Comparison of ENCODE assay signal across 12 cellular contexts in the genomic region with DNA sequence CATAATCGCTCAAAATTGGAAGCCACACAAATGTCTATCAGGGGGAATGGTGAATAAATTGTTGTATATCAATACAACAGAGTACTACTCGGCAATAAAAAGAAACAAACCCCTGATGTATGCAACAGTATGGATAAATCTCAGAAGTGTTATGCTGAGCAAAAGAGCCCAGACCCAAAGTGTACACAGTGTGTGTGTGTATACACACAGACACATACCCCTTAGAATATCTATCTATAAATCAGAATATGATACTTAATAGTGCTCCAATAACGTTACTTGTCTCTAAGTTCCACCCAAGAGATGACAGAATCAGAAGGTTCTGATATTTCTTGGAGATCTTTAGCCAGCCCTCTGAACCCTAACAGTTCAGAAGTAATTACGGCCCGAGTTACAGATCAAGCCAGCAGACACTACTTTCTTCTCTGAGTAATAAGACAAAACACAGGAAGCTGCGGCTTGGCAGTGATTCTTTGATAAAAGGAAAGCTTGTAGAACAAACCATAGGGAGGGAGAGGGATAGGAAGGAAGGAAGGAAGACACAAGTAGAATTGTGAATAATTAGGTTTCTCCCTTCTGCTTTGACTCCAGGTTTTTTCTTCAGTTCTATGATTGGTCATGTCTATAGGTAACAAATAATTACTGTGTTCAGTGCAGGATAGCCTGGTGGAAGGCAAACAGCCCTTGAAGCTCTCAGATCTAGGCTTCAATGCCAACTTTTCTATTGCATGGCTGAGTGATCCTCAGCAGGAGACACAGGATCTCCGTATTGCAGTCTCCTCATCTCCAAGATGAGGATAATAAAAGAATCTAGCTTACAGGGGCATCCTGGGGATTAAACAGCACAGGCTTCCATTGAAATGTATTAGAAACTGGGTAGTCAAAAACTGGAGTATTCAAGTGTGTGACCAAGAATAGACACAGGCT.
A peak's percentile ranks its signal among the peaks of the same experiment; 100 is the strongest.
DNase-seq lines count a peak whose midpoint lies in the region; ATAC-seq and TF ChIP-seq lines count a peak whose summit lies in the region.
"Had no signal": no experiment of that assay in that cellular context is flagged by ENCODE, and none has a peak within 500 bp of the region (broad histone marks: within the 10 kb centered on the region; RNA-seq: fewer than 3 reads in every experiment).

No MANE protein-coding gene starts in this region.

- no peaks in the 10 kb centered on the region for H3K36me3 ChIP-seq in neuron (ENCODE audit: insufficient read depth, low read length)
- H3K36me3 ChIP-seq: gastrocnemius medialis had no signal

- peak overlapping the region; percentile 58 for H2AFZ ChIP-seq in neuron (ENCODE audit: low read depth, low read length)

- no peaks in the 10 kb centered on the region for H3K27me3 Mint-ChIP-seq in type B pancreatic cell

- H3K27me3 ChIP-seq in neuron (ENCODE audit: insufficient read depth, low read length): no peaks in the 10 kb centered on the region
- H3K27me3 ChIP-seq: gastrocnemius medialis had no signal

- H3K9me3 ChIP-seq in neuron (ENCODE audit: low read length): no peaks in the 10 kb centered on the region
- H3K9me3 ChIP-seq: gastrocnemius medialis had no signal

- no peaks in the 10 kb centered on the region for H3K36me3 Mint-ChIP-seq in type B pancreatic cell
- H3K36me3 Mint-ChIP-seq: stimulated activated effector memory CD8-positive, alpha-beta T cell treated with anti-CD3 and anti-CD28 coated beads, Interleukin-12 subunit alpha, Interleukin-12 subunit beta, amount 100 ng/mL, for 72 hours had no signal

- H3K4me3 ChIP-seq in neuron (ENCODE audit: low read length): no peak overlapping the region
- H3K4me3 ChIP-seq: gastrocnemius medialis had no signal

- no peaks in the 10 kb centered on the region for H3K9me3 Mint-ChIP-seq in type B pancreatic cell
- H3K9me3 Mint-ChIP-seq: stimulated activated effector memory CD8-positive, alpha-beta T cell treated with anti-CD3 and anti-CD28 coated beads, Interleukin-12 subunit alpha, Interleukin-12 subunit beta, amount 100 ng/mL, for 72 hours had no signal

- no peak overlapping the region for H3K27ac Mint-ChIP-seq in type B pancreatic cell
- H3K27ac Mint-ChIP-seq: activated B cell treated with CpG ODN at 0.5 μM for 24 hours; stimulated activated effector memory CD8-positive, alpha-beta T cell treated with anti-CD3 and anti-CD28 coated beads, Interleukin-12 subunit alpha, Interleukin-12 subunit beta, amount 100 ng/mL, for 72 hours had no signal

- TF ChIP-seq CTCF in type B pancreatic cell (conservative IDR thresholded peaks at IDR 0.05): no peak

- H3K4me3 Mint-ChIP-seq in type B pancreatic cell: no peak overlapping the region
- H3K4me3 Mint-ChIP-seq: activated B cell treated with CpG ODN at 0.5 μM for 24 hours; stimulated activated effector memory CD8-positive, alpha-beta T cell treated with anti-CD3 and anti-CD28 coated beads, Interleukin-12 subunit alpha, Interleukin-12 subunit beta, amount 100 ng/mL, for 72 hours had no signal

- DNase-seq in EL (peak; percentile 46), NCI-H1092 (lab: John Stamatoyannopoulos, UW) (peak; percentile 22), cerebellum (ENCODE audit: low spot score) (peak; percentile 61), NCI-H187 (lab: John Stamatoyannopoulos, UW) (no peak), type B pancreatic cell (ENCODE audit: extremely low spot score, unreplicated experiment) (no peak)
- DNase-seq: activated B cell treated with CpG ODN at 0.5 μM for 24 hours, DMS 273 treated with DMSO at 0.1 percent for 48 hours, NCI-H187 treated with DMSO at 0.1 percent for 48 hours had no signal

- H3K4me1 ChIP-seq in neuron (ENCODE audit: insufficient read depth, low read length): no peaks in the 10 kb centered on the region

- ATAC-seq in HG02623 (IDR thresholded peaks at IDR 0.05; ENCODE audit: unreplicated experiment): no peak

- peaks cover 19% of the 10 kb centered on the region for H3K4me1 Mint-ChIP-seq in type B pancreatic cell (ENCODE audit: unreplicated experiment)
- H3K4me1 Mint-ChIP-seq: activated B cell treated with CpG ODN at 0.5 μM for 24 hours had no signal

Comparison
In these comparisons a context has a peak if more than half of its experiments do, and no peak if none do; other contexts are left out.
1. DNase-seq: peak in EL (single experiment), NCI-H1092 (single experiment) and cerebellum (single experiment); none in NCI-H187 (0 of 2) and type B pancreatic cell (single experiment).